In the genomic region with DNA sequence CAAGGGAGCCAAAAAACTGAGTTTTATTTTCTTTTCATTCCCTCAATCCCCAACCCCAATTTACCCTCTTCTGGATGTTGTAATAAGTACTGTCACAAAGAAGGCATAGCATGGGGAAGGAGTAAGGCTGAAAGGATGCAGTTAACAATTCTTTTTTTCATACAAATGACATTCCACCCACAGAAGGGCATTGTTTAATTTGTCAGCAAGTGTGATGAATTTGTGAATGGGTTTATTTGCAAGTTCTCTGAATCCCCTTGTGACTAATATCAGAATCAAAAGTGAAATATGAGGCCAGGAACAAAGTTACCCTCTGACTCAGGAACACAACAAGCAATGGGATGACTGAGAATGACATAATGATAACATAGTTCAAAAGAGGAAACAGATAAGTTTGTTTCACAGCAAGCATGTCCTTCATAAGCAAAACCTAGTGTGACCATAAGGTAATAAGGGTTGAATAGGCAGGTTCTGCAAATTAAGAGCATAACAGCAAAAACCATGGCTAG, we compare ENCODE assay signal across 8 cellular contexts. TPM values are rescaled to one million over a fixed set of nuclear protein-coding genes. Genes with fewer than 3 reads are reported as not detected.
DNase-seq lines count a peak whose midpoint lies in the region; ATAC-seq and TF ChIP-seq lines count a peak whose summit lies in the region.

No MANE protein-coding gene starts in this region.

- peak; percentile 84 for DNase-seq in ELR (ENCODE audit: low read depth)
- peak; percentile 50 for DNase-seq in NCI-H226
- peak; percentile 87 for DNase-seq in epithelial cell of esophagus (ENCODE audit: low read depth)
- DNase-seq in substantia nigra (lab: John Stamatoyannopoulos, UW): no peak
- no peak for DNase-seq in stimulated activated CD4-positive, alpha-beta T cell treated with anti-CD3 and anti-CD28 coated beads, Interleukin-2, amount 100 ng/mL, for 48 hours
- no peak for DNase-seq in NCI-H2227 treated with DMSO at 0.1 percent for 48 hours (lab: John Stamatoyannopoulos, UW)
- no peak for DNase-seq in left lung

- H3K4me3 ChIP-seq in epithelial cell of esophagus (ENCODE audit: low read length): no peak overlapping the region
- H3K4me3 ChIP-seq in left lung: no peak overlapping the region

- H3K27ac ChIP-seq in substantia nigra (ENCODE audit: low read depth, low read length, poor library complexity, severe bottlenecking) (peak overlapping the region; percentile 95), left lung (peak overlapping the region in 1 of 2 donors; percentile 91)

- H3K9me3 ChIP-seq in left lung: no peaks in the 10 kb centered on the region

- no peaks in the 10 kb centered on the region for H3K36me3 ChIP-seq in left lung

- ATAC-seq in GM21526 (IDR thresholded peaks at IDR 0.05; ENCODE audit: low FRiP score, unreplicated experiment) (peak; percentile 43), left lung (no peak)

- no peaks in the 10 kb centered on the region for H3K27me3 ChIP-seq in left lung

- peaks cover 0 to 3% of the 10 kb centered on the region in 2 donors for H3K4me1 ChIP-seq in left lung

- intact Hi-C loops in left lung (cut with DNase I): no loop called here

- TF ChIP-seq CTCF in epithelial cell of esophagus (IDR thresholded peaks at IDR 0.05; ENCODE audit: insufficient read depth, low read depth, low read length, missing control alignments): no peak
- no peak for TF ChIP-seq CTCF in left lung (IDR thresholded peaks at IDR 0.05)

RNA-seq across cellular contexts. Expression of a gene that starts 2.1 kb away (rescaled TPM):
- 10 to 100 TPM; 14.5 to 20.6 TPM for total RNA-seq in left lung

Comparison
In these comparisons a context has a peak if more than half of its experiments do, and no peak if none do; other contexts are left out.
1. DNase-seq: peak in ELR (single experiment), NCI-H226 (single experiment) and epithelial cell of esophagus (single experiment); none in substantia nigra (0 of 49), stimulated activated CD4-positive, alpha-beta T cell treated with anti-CD3 and anti-CD28 coated beads, Interleukin-2, amount 100 ng/mL, for 48 hours (0 of 2), NCI-H2227 treated with DMSO at 0.1 percent for 48 hours (single experiment) and left lung (0 of 2).